Comparison of ENCODE assay signal across 24 cellular contexts in the genomic region with DNA sequence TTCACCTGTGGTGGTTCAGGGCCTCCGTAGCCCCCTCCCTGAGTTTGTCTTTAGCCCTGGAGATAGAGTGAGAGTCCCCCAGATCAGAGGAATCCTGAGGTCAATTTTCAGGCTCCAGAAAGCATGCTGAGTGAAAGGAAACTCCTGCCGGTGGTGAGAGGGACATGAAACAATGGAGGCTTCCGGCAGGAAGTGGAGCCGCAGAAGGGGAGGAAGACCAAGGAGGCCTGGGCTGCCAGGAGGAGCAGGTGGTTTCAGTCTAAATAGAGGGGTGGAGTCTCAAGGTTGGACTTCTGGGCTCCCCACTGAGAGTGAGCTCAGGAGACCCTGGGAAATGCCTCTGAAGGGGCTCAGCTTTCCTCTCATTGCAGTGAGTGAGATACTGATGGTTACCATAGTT. TPM values are rescaled to one million over a fixed set of nuclear protein-coding genes. Genes with fewer than 3 reads are reported as not detected.
DNase-seq lines count a peak whose midpoint lies in the region; ATAC-seq, FAIRE-seq and TF ChIP-seq lines count a peak whose summit lies in the region.
"Had no signal": no experiment of that assay in that cellular context is flagged by ENCODE, and none has a peak within 500 bp of the region (broad histone marks: within the 10 kb centered on the region; RNA-seq: fewer than 3 reads in every experiment).

No MANE protein-coding gene starts in this region.

- no peak overlapping the region for H3K9ac ChIP-seq in endothelial cell of umbilical vein (replicated peaks; ENCODE audit: extremely low read depth, insufficient read depth, low read length)

- H3K4me1 Mint-ChIP-seq in nephron = peaks cover 19% of the 10 kb centered on the region

- H3K27me3 ChIP-seq in heart right ventricle = no peaks in the 10 kb centered on the region
- H3K27me3 ChIP-seq in endothelial cell of umbilical vein (ENCODE audit: control insufficient read depth in 2 of 2, insufficient read depth in 2 of 2, low read length in 2 of 2) = no peaks in the 10 kb centered on the region
- no peaks in the 10 kb centered on the region for H3K27me3 ChIP-seq in upper lobe of right lung
- H3K27me3 ChIP-seq: body of pancreas had no signal

- H3K4me3 Mint-ChIP-seq in nephron = no peak overlapping the region
- H3K4me3 Mint-ChIP-seq: endodermal cell had no signal

- H3K9me1 ChIP-seq in endothelial cell of umbilical vein (replicated peaks; ENCODE audit: control insufficient read depth, extremely low read depth, insufficient read depth, low read length) = no peaks in the 10 kb centered on the region

- FAIRE-seq in endothelial cell of umbilical vein (lab: Jason Lieb, UNC) = peak; percentile 97
- FAIRE-seq: RCC 7860 had no signal

- H3K9me3 Mint-ChIP-seq in nephron = peaks cover 11% of the 10 kb centered on the region

- H3K27ac ChIP-seq in heart right ventricle (peak overlapping the region; percentile 5 to 92 (median 77)), endothelial cell of umbilical vein (ENCODE audit: insufficient read depth, low read depth, low read length) (peak overlapping the region; percentile 52), upper lobe of right lung (peak overlapping the region; percentile 73)
- H3K27ac ChIP-seq: C4-2B, HL-60, neutrophil, WERI-Rb-1 had no signal

- no peak for TF ChIP-seq POLR2A in endothelial cell of umbilical vein (IDR thresholded peaks at IDR 0.05; ENCODE audit: low read depth, low read length)

- peak overlapping the region; percentile 27 for H3K4me2 ChIP-seq in endothelial cell of umbilical vein (ENCODE audit: insufficient read depth, low read length)

- H3K27me3 Mint-ChIP-seq in nephron (ENCODE audit: low read depth) = peaks cover 22% of the 10 kb centered on the region

- WGBS in heart right ventricle, 2 donors = 38 to 59% methylated on average over 4 of the region's 4 CpGs

- H3K36me3 Mint-ChIP-seq in nephron (ENCODE audit: low read depth) = no peaks in the 10 kb centered on the region

- TF ChIP-seq CTCF in heart right ventricle (IDR thresholded peaks at IDR 0.05) = no peak
- TF ChIP-seq CTCF in endothelial cell of umbilical vein (IDR thresholded peaks at IDR 0.05; ENCODE audit: extremely low read depth in 1 of 2, insufficient read depth in 1 of 2, low read depth in 1 of 2, low read length in 2 of 2) = no peak
- TF ChIP-seq CTCF in nephron (IDR thresholded peaks at IDR 0.05; ENCODE audit: unreplicated experiment in 3 of 3) = no peak
- no peak for TF ChIP-seq CTCF in upper lobe of right lung (IDR thresholded peaks at IDR 0.05)

- H3K36me3 ChIP-seq in heart right ventricle (peaks cover 0 to 75% (median 4%) of the 10 kb centered on the region in 9 donors), endothelial cell of umbilical vein (ENCODE audit: control insufficient read depth in 2 of 2, extremely low read depth in 1 of 2, insufficient read depth in 2 of 2, low read length in 2 of 2) (no peaks in the 10 kb centered on the region), upper lobe of right lung (peaks cover 8% of the 10 kb centered on the region)
- H3K36me3 ChIP-seq: neutrophil, WERI-Rb-1 had no signal

- intact Hi-C loops in heart right ventricle (cut with DNase I) (no loop called here), Right ventricle myocardium superior (cut with DNase I) (loop anchor here (5.0 kb wide), 1 partner anchor 36 kb away; no protein-coding TSS in a partner anchor), endothelial cell of umbilical vein (cut with micrococcal nuclease) (loop anchor here (1.0 kb wide), 2 partner anchors 17 to 44 kb away; no protein-coding TSS in a partner anchor), upper lobe of right lung (cut with DNase I) (no loop called here)

- peak overlapping the region; percentile 49 for H2AFZ ChIP-seq in endothelial cell of umbilical vein (ENCODE audit: low read depth, low read length)

- peaks cover 5 to 80% (median 54%) of the 10 kb centered on the region in 9 donors for H3K4me1 ChIP-seq in heart right ventricle
- peaks cover 11% of the 10 kb centered on the region for H3K4me1 ChIP-seq in endothelial cell of umbilical vein (ENCODE audit: control insufficient read depth, extremely low read depth, insufficient read depth, low read length)
- H3K4me1 ChIP-seq in upper lobe of right lung = peaks cover 32% of the 10 kb centered on the region

- BruUV-seq in endothelial cell of umbilical vein (replicated peaks; lab: Mats Ljungman, UMichigan) = no TSS peak

- no peaks in the 10 kb centered on the region for H4K20me1 ChIP-seq in endothelial cell of umbilical vein (replicated peaks; ENCODE audit: control insufficient read depth, extremely low read depth, insufficient read depth, low read length)

- H3K27ac Mint-ChIP-seq in nephron = peak overlapping the region in 2 of 3 experiments; percentile 0 to 15
- H3K27ac Mint-ChIP-seq: endodermal cell had no signal

- ATAC-seq in heart right ventricle (peak in 7 of 8 donors; percentile 48 to 75 (median 63)), Right ventricle myocardium superior (ENCODE audit: poor library complexity) (no peak), upper lobe of right lung (no peak), HG02571 (IDR thresholded peaks at IDR 0.05; ENCODE audit: unreplicated experiment) (no peak)
- ATAC-seq: body of pancreas had no signal

- DNase-seq in heart right ventricle (peak in 1 of 2 donors; percentile 57), Right ventricle myocardium superior (no peak), endothelial cell of umbilical vein (ENCODE audit: low read depth, low spot score) (peak; percentile 72), upper lobe of right lung (no peak), HPDE6-E6E7 (ENCODE audit: extremely low spot score) (no peak)
- no peak for DNase-seq in activated CD4-positive, CD25-positive, alpha-beta regulatory T cell (lab: John Stamatoyannopoulos, UW)
- DNase-seq: ACHN; activated CD4-positive, alpha-beta T cell treated with anti-CD3 and anti-CD28 coated beads, Interleukin-2, amount 50 U/mL, for 48 hours; activated CD8-positive, alpha-beta memory T cell treated with anti-CD3 and anti-CD28 coated beads, Interleukin-2, amount 50 U/mL, for 48 hours; activated effector memory CD4-positive, alpha-beta T cell treated with Interleukin-2 at 50 U/mL for 16 hours; body of pancreas; endodermal cell; hippocampal formation; NCI-H1436; NCI-H524; stimulated activated CD4-positive, alpha-beta T cell treated with anti-CD3 and anti-CD28 coated beads, Interleukin-12 subunit alpha, Interleukin-12 subunit beta, amount 100 ng/mL, for 4 hours; WERI-Rb-1 had no signal

- peaks cover 0 to 10% (median 0%) of the 10 kb centered on the region in 11 donors for H3K9me3 ChIP-seq in heart right ventricle
- no peaks in the 10 kb centered on the region for H3K9me3 ChIP-seq in endothelial cell of umbilical vein (replicated peaks; ENCODE audit: control insufficient read depth, insufficient read depth, low read length)
- no peaks in the 10 kb centered on the region for H3K9me3 ChIP-seq in upper lobe of right lung
- H3K9me3 ChIP-seq: body of pancreas, neutrophil had no signal

- no peaks in the 10 kb centered on the region for H3K79me2 ChIP-seq in endothelial cell of umbilical vein (ENCODE audit: control insufficient read depth, insufficient read depth, low read length)

- dilution Hi-C loops in endothelial cell of umbilical vein (cut with MboI; ENCODE audit: extremely low pct_ligation_motif_present, low sequenced_read_pairs) = no loop called here

- POLR2A ChIA-PET in endothelial cell of umbilical vein (lab: Charles Lee) = no interaction called here

- no peak overlapping the region for H3K4me3 ChIP-seq in heart right ventricle
- no peak overlapping the region for H3K4me3 ChIP-seq in endothelial cell of umbilical vein (replicated peaks in 1 of 3; ENCODE audit: insufficient read depth in 1 of 3, low read depth in 1 of 3, low read length in 3 of 3)
- H3K4me3 ChIP-seq in upper lobe of right lung = no peak overlapping the region
- H3K4me3 ChIP-seq: body of pancreas had no signal

- CTCF ChIA-PET in endothelial cell of umbilical vein (lab: Charles Lee) = interaction anchor here (0.7 to 1.2 kb wide), 6 partner anchors 9 to 43 kb away, joined by 3 to 5 read pairs (median 4); no protein-coding TSS in a partner anchor

TF ChIP-seq in endothelial cell of umbilical vein, 7 proteins besides CTCF, POLR2A, EP300 and RAD21:
- TF ChIP-seq FOS (IDR thresholded peaks at IDR 0.05; ENCODE audit: borderline replicate concordance, insufficient read depth, low read length) (no peak), POLR2AphosphoS5 (IDR thresholded peaks at IDR 0.05; ENCODE audit: insufficient read depth, low read depth, low read length) (no peak), MYC (IDR thresholded peaks at IDR 0.05; ENCODE audit: low read depth, low read length) (no peak), GATA2 (IDR thresholded peaks at IDR 0.05; ENCODE audit: insufficient read depth, insufficient read length, low read depth, low read length) (no peak), EZH2 (IDR thresholded peaks at IDR 0.05; ENCODE audit: borderline replicate concordance, low read depth, low read length, severe bottlenecking) (no peak), JUN (IDR thresholded peaks at IDR 0.05; ENCODE audit: borderline replicate concordance, insufficient read depth, insufficient read length, low read depth) (no peak)
- TF ChIP-seq, protein P1, sequence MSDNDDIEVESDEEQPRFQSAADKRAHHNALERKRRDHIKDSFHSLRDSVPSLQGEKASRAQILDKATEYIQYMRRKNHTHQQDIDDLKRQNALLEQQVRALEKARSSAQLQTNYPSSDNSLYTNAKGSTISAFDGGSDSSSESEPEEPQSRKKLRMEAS (IDR thresholded peaks at IDR 0.05; ENCODE audit: insufficient read depth, insufficient read length) = no peak

RNA-seq across cellular contexts. Expression of gene SLCO2B1, which starts 10.6 kb away (rescaled TPM):
- 10 to 100 TPM; 10.7 to 69.0 (median 18.0) TPM for total RNA-seq in heart right ventricle
- polyA plus RNA-seq in heart right ventricle = 1 to 10 TPM; 5.2 to 7.2 TPM
- total RNA-seq in Right ventricle myocardium superior = 28.2 TPM
- total RNA-seq in endothelial cell of umbilical vein = not detected in 2 replicates
- 0.04 and 0.10 TPM in 2 replicates for polyA plus RNA-seq in endothelial cell of umbilical vein
- polyA plus RNA-seq in endothelial cell of umbilical vein (2011; cell fraction: cytosol; rRNA removed) = 0.03 and 0.04 TPM in 2 replicates
- not detected in 2 replicates for polyA plus RNA-seq in endothelial cell of umbilical vein (2011; cell fraction: nucleus; rRNA removed)
- 0.10 TPM in 1 of 2 replicates, not detected in the other for polyA plus RNA-seq in endothelial cell of umbilical vein (2012)
- 0.42 and 0.75 TPM in 2 replicates for polyA minus RNA-seq in endothelial cell of umbilical vein
- polyA minus RNA-seq in endothelial cell of umbilical vein (2011; cell fraction: cytosol; rRNA and poly(A)+ RNA removed) = not detected
- not detected in 2 replicates for polyA minus RNA-seq in endothelial cell of umbilical vein (2011; cell fraction: nucleus; rRNA and poly(A)+ RNA removed)
- total RNA-seq in upper lobe of right lung = 204 TPM
- total RNA-seq: MCF 10A had no signal

Comparison
In these comparisons a context has a peak if more than half of its experiments do, and no peak if none do; other contexts are left out.
1. ATAC-seq: peak in heart right ventricle (7 of 8); none in Right ventricle myocardium superior (single experiment), upper lobe of right lung (single experiment) and HG02571 (single experiment).
2. intact Hi-C loops: an anchor here in Right ventricle myocardium superior (5.0 kb wide) and endothelial cell of umbilical vein (1.0 kb wide); none called in heart right ventricle and upper lobe of right lung.
3. RNA of gene SLCO2B1, which starts 10.6 kb away (total RNA-seq): 204 TPM in upper lobe of right lung (single experiment), 28.2 TPM in Right ventricle myocardium superior (single experiment) and 10.7 to 69.0 TPM in heart right ventricle; not detected in endothelial cell of umbilical vein; every median in the first group is over 10 times any median in the second.
4. Peak in every context shown above with its lines, with median percentiles within 50 percentile points of each other: H3K27ac ChIP-seq.